Comparison of ENCODE assay signal across 8 cellular contexts in the genomic region with DNA sequence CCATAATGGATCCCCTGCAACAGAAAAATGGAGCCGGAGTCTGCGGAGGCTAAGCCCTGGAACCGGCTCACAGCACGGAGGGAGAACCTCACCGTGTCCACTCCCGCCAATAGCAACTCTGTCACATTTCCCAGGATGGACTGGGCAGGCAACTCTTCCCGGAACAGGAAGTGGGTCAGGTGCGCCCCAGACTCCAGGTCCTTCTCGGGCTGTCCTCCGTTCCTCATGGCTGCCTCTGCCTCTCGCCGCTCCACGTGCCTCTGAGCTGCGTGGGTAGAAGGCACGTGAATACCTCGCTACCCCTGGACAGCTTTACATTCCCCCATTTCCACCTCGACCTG. TPM values are rescaled to one million over a fixed set of nuclear protein-coding genes. Genes with fewer than 3 reads are reported as not detected.
DNase-seq lines count a peak whose midpoint lies in the region; ATAC-seq, FAIRE-seq and TF ChIP-seq lines count a peak whose summit lies in the region.

No MANE protein-coding gene starts in this region.

- peak overlapping the region; percentile 71 for H3K4me3 Mint-ChIP-seq in chondrocyte (ENCODE audit: unreplicated experiment)

- no peak for DNase-seq in chondrocyte (ENCODE audit: low spot score)
- no peak for DNase-seq in neuronal stem cell (ENCODE audit: low spot score)
- no peak for DNase-seq in DMS 273 (lab: John Stamatoyannopoulos, UW; ENCODE audit: unreplicated experiment)
- DNase-seq in GM19239 (ENCODE audit: insufficient read length, low spot score): no peak

- no peak overlapping the region for H3K14ac ChIP-seq in neuronal stem cell (ENCODE audit: low read length)

- H3K36me3 Mint-ChIP-seq in chondrocyte (ENCODE audit: low read depth): peaks cover 13% of the 10 kb centered on the region

- no peak overlapping the region for H2BK12ac ChIP-seq in neuronal stem cell (ENCODE audit: low read length)

- H3K9me3 Mint-ChIP-seq in chondrocyte (ENCODE audit: low read depth): no peaks in the 10 kb centered on the region

- H3K9ac ChIP-seq in HUES6 (ENCODE audit: low read length) (no peak overlapping the region), neuronal stem cell (ENCODE audit: low read depth, low read length, poor library complexity) (peak overlapping the region; percentile 17)

- H4K91ac ChIP-seq in neuronal stem cell (ENCODE audit: low read depth, low read length, poor library complexity): no peak overlapping the region

- no peak overlapping the region for H2BK15ac ChIP-seq in neuronal stem cell (ENCODE audit: low read length)

- no peak overlapping the region for H3K18ac ChIP-seq in neuronal stem cell (ENCODE audit: low read length)

- H3K27ac ChIP-seq in HUES6 (ENCODE audit: low read depth, low read length) (no peak overlapping the region), neuronal stem cell (replicated peaks; ENCODE audit: low read length) (no peak overlapping the region)

- H3K4me3 ChIP-seq in HUES6 (ENCODE audit: low read depth, low read length): peak overlapping the region; percentile 64
- H3K4me3 ChIP-seq in neuronal stem cell (ENCODE audit: low read length in 2 of 2): no peak overlapping the region

- peaks cover 23% of the 10 kb centered on the region for H3K4me1 ChIP-seq in HUES6 (ENCODE audit: control insufficient read depth, insufficient read depth, low read length)
- peaks cover 0 to 13% of the 10 kb centered on the region in 2 donors for H3K4me1 ChIP-seq in neuronal stem cell (ENCODE audit: control insufficient read depth in 2 of 2, insufficient read depth in 1 of 2, low read depth in 1 of 2, low read length in 2 of 2)

- H2AK5ac ChIP-seq in neuronal stem cell (ENCODE audit: low read depth, low read length): peak overlapping the region; percentile 31

- H3K36me3 ChIP-seq in HUES6 (ENCODE audit: control insufficient read depth, insufficient read depth, low read length) (peaks cover 15% of the 10 kb centered on the region), neuronal stem cell (replicated peaks in 1 of 2; ENCODE audit: control insufficient read depth in 2 of 2, insufficient read depth in 2 of 2, low read length in 2 of 2) (peaks cover 8 to 69% of the 10 kb centered on the region in 2 donors)

- no peak overlapping the region for H4K8ac ChIP-seq in neuronal stem cell (ENCODE audit: low read depth, low read length)

- H3K27ac Mint-ChIP-seq in chondrocyte (ENCODE audit: unreplicated experiment): no peak overlapping the region

- peak overlapping the region; percentile 77 for H3K23ac ChIP-seq in neuronal stem cell (ENCODE audit: low read depth, low read length, poor library complexity)

- peaks cover 34% of the 10 kb centered on the region for H3K27me3 Mint-ChIP-seq in chondrocyte (ENCODE audit: low read depth)

- FAIRE-seq in GM19239 (lab: Jason Lieb, UNC): no peak

- WGBS in neuronal stem cell (ENCODE audit: extremely low coverage in 2 of 2, insufficient read length in 2 of 2, insufficient replicate concordance in 1 of 2), 2 donors: no CpG with 5 or more reads among the region's 17 CpGs

- H3K4me2 ChIP-seq in neuronal stem cell (ENCODE audit: insufficient read depth, low read length, poor library complexity, severe bottlenecking): no peak overlapping the region

- H3K4me1 Mint-ChIP-seq in chondrocyte (ENCODE audit: low read depth): peaks cover 26% of the 10 kb centered on the region

- no peaks in the 10 kb centered on the region for H3K79me1 ChIP-seq in neuronal stem cell (ENCODE audit: low read depth, low read length)

- no peak overlapping the region for H2AFZ ChIP-seq in neuronal stem cell (ENCODE audit: low read length)

- H3K4ac ChIP-seq in neuronal stem cell (ENCODE audit: low read length): no peak overlapping the region

- ATAC-seq in GM18498 (IDR thresholded peaks at IDR 0.05; ENCODE audit: unreplicated experiment) (peak; percentile 15), HG02840 (IDR thresholded peaks at IDR 0.05; ENCODE audit: low FRiP score, unreplicated experiment) (no peak), GM21360 (IDR thresholded peaks at IDR 0.05; ENCODE audit: unreplicated experiment) (no peak)

- no peak for TF ChIP-seq CTCF in chondrocyte (IDR thresholded peaks at IDR 0.05)

- H2BK5ac ChIP-seq in neuronal stem cell (ENCODE audit: low read length): no peak overlapping the region

- no peak overlapping the region for H2BK120ac ChIP-seq in neuronal stem cell (ENCODE audit: low read depth, low read length)

- H3K27me3 ChIP-seq in HUES6 (ENCODE audit: control insufficient read depth, insufficient read depth, low read length): peaks cover 66% of the 10 kb centered on the region
- peaks cover 0 to 49% (median 22%) of the 10 kb centered on the region in 3 experiments for H3K27me3 ChIP-seq in neuronal stem cell (ENCODE audit: control insufficient read depth in 3 of 3, insufficient read depth in 3 of 3, low read depth in 1 of 3, low read length in 3 of 3)

- H3K9me3 ChIP-seq in HUES6 (ENCODE audit: control insufficient read depth, insufficient read depth, low read depth, low read length) (no peaks in the 10 kb centered on the region), neuronal stem cell (replicated peaks in 1 of 2; ENCODE audit: control insufficient read depth in 2 of 2, insufficient read depth in 1 of 2, low read depth in 1 of 2, low read length in 2 of 2) (no peaks in the 10 kb centered on the region)

RNA-seq across cellular contexts. Expression of a gene that starts 2.2 kb away (rescaled TPM):
- 2.1 to 3.2 TPM (median 2.3 TPM) in 3 replicates for total RNA-seq in chondrocyte
- polyA plus RNA-seq in neuronal stem cell (2013, experiment 1 of 2): 0.35 TPM
- 0.40 TPM for polyA plus RNA-seq in neuronal stem cell (2013, experiment 2 of 2)

RNA-seq across cellular contexts. Expression of a gene that starts 7.3 kb away (rescaled TPM):
- 25.2 to 33.6 TPM (median 26.8 TPM) in 3 replicates for total RNA-seq in chondrocyte
- 9.5 TPM for polyA plus RNA-seq in neuronal stem cell (2013, experiment 1 of 2)
- polyA plus RNA-seq in neuronal stem cell (2013, experiment 2 of 2): 10.2 TPM

RNA-seq across cellular contexts. Expression of a gene that starts 7.8 kb away (rescaled TPM):
- total RNA-seq in chondrocyte: 13.0 to 14.8 TPM (median 13.6 TPM) in 3 replicates
- polyA plus RNA-seq in neuronal stem cell (2013, experiment 1 of 2): 2.7 TPM
- 3.2 TPM for polyA plus RNA-seq in neuronal stem cell (2013, experiment 2 of 2)

RNA-seq across cellular contexts. Expression of a gene that starts 9.7 kb away (rescaled TPM):
- 17.3 to 22.1 TPM (median 21.8 TPM) in 3 replicates for total RNA-seq in chondrocyte
- polyA plus RNA-seq in neuronal stem cell (2013, experiment 1 of 2): 14.0 TPM
- polyA plus RNA-seq in neuronal stem cell (2013, experiment 2 of 2): 14.6 TPM

RNA-seq across cellular contexts. Expression of a gene that starts 12.5 kb away (rescaled TPM):
- total RNA-seq in chondrocyte: 136 to 140 TPM (median 139 TPM) in 3 replicates
- 157 TPM for polyA plus RNA-seq in neuronal stem cell (2013, experiment 1 of 2)
- 144 TPM for polyA plus RNA-seq in neuronal stem cell (2013, experiment 2 of 2)
